Comparison of ENCODE assay signal across 20 cellular contexts in the genomic region with DNA sequence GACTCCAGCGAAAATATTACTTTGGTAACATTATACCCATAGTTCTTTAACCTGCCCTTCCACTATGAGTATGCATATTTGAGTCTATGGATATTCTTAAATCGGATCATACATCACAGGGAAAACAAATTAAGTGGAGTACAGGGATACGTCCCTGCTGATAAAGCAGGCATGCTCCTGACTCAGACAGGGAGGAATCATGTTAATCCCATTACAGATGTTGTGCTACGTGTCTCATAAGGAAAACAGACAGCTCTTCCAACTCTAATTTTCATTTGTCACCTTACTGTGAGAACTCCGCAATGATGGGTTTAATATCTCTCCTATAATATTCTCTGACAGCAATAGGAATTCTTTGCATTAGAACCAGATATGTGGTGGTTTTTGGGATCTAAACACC.
A peak's percentile ranks its signal among the peaks of the same experiment; 100 is the strongest.
DNase-seq lines count a peak whose midpoint lies in the region; FAIRE-seq lines count a peak whose summit lies in the region.
"Had no signal": no experiment of that assay in that cellular context is flagged by ENCODE, and none has a peak within 500 bp of the region (broad histone marks: within the 10 kb centered on the region; RNA-seq: fewer than 3 reads in every experiment).

No MANE protein-coding gene starts in this region.

- H2BK120ac ChIP-seq in mesendoderm (ENCODE audit: low read depth, low read length), result no peak overlapping the region

- H3K4me3 ChIP-seq in mesendoderm (ENCODE audit: low read length), result no peak overlapping the region
- H3K4me3 ChIP-seq in CD4-positive, alpha-beta memory T cell (ENCODE audit: low read length in 2 of 2), result no peak overlapping the region
- H3K4me3 ChIP-seq: A549 had no signal

- H3K36me3 ChIP-seq in mesendoderm (ENCODE audit: control insufficient read depth, insufficient read depth, low read length), result no peaks in the 10 kb centered on the region
- H3K36me3 ChIP-seq in CD4-positive, alpha-beta memory T cell (ENCODE audit: insufficient read depth, low read length), result no peaks in the 10 kb centered on the region

- no peak overlapping the region for H4K8ac ChIP-seq in mesendoderm (ENCODE audit: low read depth, low read length)

- no peak overlapping the region for H4K5ac ChIP-seq in mesendoderm (ENCODE audit: low read length)

- no peak overlapping the region for H3K23ac ChIP-seq in mesendoderm (ENCODE audit: low read length)

- no peaks in the 10 kb centered on the region for H3K4me1 Mint-ChIP-seq in CD4-positive, alpha-beta memory T cell

- H2BK5ac ChIP-seq in mesendoderm (ENCODE audit: low read length), result no peak overlapping the region

- H2BK15ac ChIP-seq in mesendoderm (replicated peaks; ENCODE audit: low read depth), result no peak overlapping the region

- WGBS in mesendoderm (ENCODE audit: extremely low coverage, insufficient coverage, low lambda C conversion rate), result no CpG with 5 or more reads among the region's 5 CpGs

- intact Hi-C loops in CD4-positive, alpha-beta memory T cell (cut with micrococcal nuclease), result no loop called here

- DNase-seq in NCI-H2227 treated with DMSO at 0.1 percent for 48 hours (lab: John Stamatoyannopoulos, UW) (peak; percentile 44), NCI-H2227 (lab: John Stamatoyannopoulos, UW; ENCODE audit: unreplicated experiment) (no peak), NCI-H82 (lab: John Stamatoyannopoulos, UW) (peak; percentile 89), mesendoderm (peak; percentile 21), urothelium cell line (ENCODE audit: low spot score) (no peak), caudate nucleus (lab: John Stamatoyannopoulos, UW) (no peak)
- no peak for DNase-seq in CD4-positive, alpha-beta memory T cell
- DNase-seq in activated CD4-positive, alpha-beta T cell treated with anti-CD3 and anti-CD28 coated beads, Interleukin-2, amount 50 U/mL, for 1 hour, result no peak
- DNase-seq: AML-193; CD4-positive, alpha-beta T cell; DMS 273 treated with DMSO at 0.1 percent for 48 hours; GOT3; H7; HFFc6 had no signal

- no peaks in the 10 kb centered on the region for H3K4me1 ChIP-seq in mesendoderm (ENCODE audit: control insufficient read depth, low read depth, low read length)
- no peaks in the 10 kb centered on the region for H3K4me1 ChIP-seq in CD4-positive, alpha-beta memory T cell (ENCODE audit: insufficient read depth, low read length)
- H3K4me1 ChIP-seq: A549 had no signal

- POLR2A ChIA-PET in CD4-positive, alpha-beta memory T cell (lab: Charles Lee; ENCODE audit: partially characterized antibody), result no interaction called here

- no peak overlapping the region for H2AK5ac ChIP-seq in mesendoderm (ENCODE audit: low read length)

- no peaks in the 10 kb centered on the region for H3K79me2 ChIP-seq in mesendoderm (ENCODE audit: control insufficient read depth, insufficient read depth, low read length)

- H3K9me3 Mint-ChIP-seq in CD4-positive, alpha-beta memory T cell, result peaks cover 0 to 29% (median 9%) of the 10 kb centered on the region in 8 donors
- H3K9me3 Mint-ChIP-seq: CD4-positive, alpha-beta T cell had no signal

- no peaks in the 10 kb centered on the region for H3K27me3 Mint-ChIP-seq in CD4-positive, alpha-beta memory T cell
- H3K27me3 Mint-ChIP-seq: CD4-positive, alpha-beta T cell had no signal

- H3K4ac ChIP-seq in mesendoderm (ENCODE audit: low read depth, low read length), result no peak overlapping the region

- H3K9ac ChIP-seq in mesendoderm (ENCODE audit: low read length), result no peak overlapping the region

- H3K27ac ChIP-seq in mesendoderm (ENCODE audit: low read depth, low read length) (no peak overlapping the region), caudate nucleus (ENCODE audit: low read depth, low read length) (no peak overlapping the region)
- H3K27ac ChIP-seq in CD4-positive, alpha-beta memory T cell (ENCODE audit: low read depth, low read length), result no peak overlapping the region
- H3K27ac ChIP-seq: 22Rv1, A549, C4-2B, HL-60 had no signal

- no peak overlapping the region for H3K18ac ChIP-seq in mesendoderm (ENCODE audit: low read length)

- no peak overlapping the region for H3K4me2 ChIP-seq in mesendoderm (ENCODE audit: low read length)
- H3K4me2 ChIP-seq: A549 had no signal

- H3K4me3 Mint-ChIP-seq in CD4-positive, alpha-beta memory T cell, result no peak overlapping the region
- H3K4me3 Mint-ChIP-seq: CD4-positive, alpha-beta T cell; HFFc6 had no signal

- H3K27ac Mint-ChIP-seq in CD4-positive, alpha-beta memory T cell, result no peak overlapping the region
- H3K27ac Mint-ChIP-seq: CD4-positive, alpha-beta T cell; HFFc6 had no signal

- H3K79me1 ChIP-seq in mesendoderm (ENCODE audit: low read length), result no peaks in the 10 kb centered on the region

- no peaks in the 10 kb centered on the region for H3K27me3 ChIP-seq in mesendoderm (ENCODE audit: insufficient read depth, low read length, poor library complexity)
- H3K27me3 ChIP-seq in CD4-positive, alpha-beta memory T cell (ENCODE audit: insufficient read depth, low read length), result no peaks in the 10 kb centered on the region

- CTCF ChIA-PET in CD4-positive, alpha-beta memory T cell (lab: Charles Lee; ENCODE audit: partially characterized antibody), result no interaction called here

- H3K9me3 ChIP-seq in CD4-positive, alpha-beta memory T cell (ENCODE audit: control insufficient read depth in 1 of 2, low read length in 2 of 2), result no peaks in the 10 kb centered on the region
- H3K9me3 ChIP-seq: A549 had no signal

- FAIRE-seq in urothelium cell line (lab: Jason Lieb, UNC), result peak; percentile 56
- FAIRE-seq: A549, G401.6, GM12891 had no signal

- H3K56ac ChIP-seq in mesendoderm (ENCODE audit: low read length), result no peak overlapping the region

- H3K36me3 Mint-ChIP-seq in CD4-positive, alpha-beta memory T cell, result no peaks in the 10 kb centered on the region

Comparison
In these comparisons a context has a peak if more than half of its experiments do, and no peak if none do; other contexts are left out.
1. DNase-seq: peak in NCI-H2227 treated with DMSO at 0.1 percent for 48 hours (single experiment), NCI-H82 (single experiment) and mesendoderm (single experiment); none in NCI-H2227 (single experiment), urothelium cell line (single experiment), caudate nucleus (0 of 61), CD4-positive, alpha-beta memory T cell (0 of 5) and activated CD4-positive, alpha-beta T cell treated with anti-CD3 and anti-CD28 coated beads, Interleukin-2, amount 50 U/mL, for 1 hour (single experiment).